ENCODE assay signal across 9 cellular contexts in the genomic region with DNA sequence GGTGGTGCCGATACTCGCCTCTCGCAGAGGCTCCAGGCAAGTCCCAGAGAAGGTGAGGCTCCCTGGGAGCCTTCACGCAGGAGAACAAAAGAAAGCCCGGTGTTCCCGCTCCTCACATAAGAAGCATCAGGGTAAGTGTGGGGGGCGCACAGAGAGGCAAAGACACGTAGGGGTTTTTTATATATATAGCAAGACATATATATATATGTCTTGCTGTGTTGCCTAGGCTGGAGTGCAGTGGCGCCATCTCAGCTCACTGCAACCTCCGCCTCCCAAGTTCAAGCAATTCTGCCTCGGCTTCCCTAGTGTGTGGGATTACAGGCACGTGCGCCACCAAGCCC.
A peak's percentile ranks its signal among the peaks of the same experiment; 100 is the strongest.
DNase-seq lines count a peak whose midpoint lies in the region; ATAC-seq and TF ChIP-seq lines count a peak whose summit lies in the region.
"Had no signal": no experiment of that assay in that cellular context is flagged by ENCODE, and none has a peak within 500 bp of the region (broad histone marks: within the 10 kb centered on the region; RNA-seq: fewer than 3 reads in every experiment).

No MANE protein-coding gene starts in this region.

- DNase-seq in HCT116 (ENCODE audit: low read depth, low spot score) (no peak), NCI-H146 (lab: John Stamatoyannopoulos, UW) (no peak), transverse colon (no peak), sciatic nerve (ENCODE audit: low spot score) (no peak)
- DNase-seq in activated T-helper 2 cell treated with anti-CD3 and anti-CD28 coated beads, Interferon-gamma antibody, Interleukin-2, Interleukin-4, amounts not matched to agents 10 μg/mL and 5 μg/mL and 100 μg/mL, durations not matched to agents 14 hours and 24 hours and 36 hours (ENCODE audit: low spot score) = no peak
- no peak for DNase-seq in natural killer cell treated with Interleukin-12 subunit alpha and Interleukin-12 subunit beta and Interleukin-15 and Interleukin-18, amount 100 ng/mL, for 72 hours (ENCODE audit: low spot score)

- no peak for TF ChIP-seq RAD21 in HCT116 (IDR thresholded peaks at IDR 0.05; ENCODE audit: low read depth)

- H3K9ac ChIP-seq in BLaER1 = peak overlapping the region; percentile 43; the same call in 1 of the 2 replicates
- H3K9ac ChIP-seq in HCT116 (ENCODE audit: low read length) = no peak overlapping the region

- H3K4me1 ChIP-seq in BLaER1 (peaks cover 31% of the 10 kb centered on the region), HCT116 (ENCODE audit: control insufficient read depth in 1 of 2, insufficient read depth in 2 of 2, low read length in 2 of 2) (peaks cover 0 to 38% of the 10 kb centered on the region in 2 experiments; a peak in 2 of 4 replicates), transverse colon (peaks cover 3 to 23% (median 15%) of the 10 kb centered on the region in 4 donors)

- H3K4me3 ChIP-seq in BLaER1 (peak overlapping the region; percentile 62), HCT116 (replicated peaks in 1 of 2; ENCODE audit: low read depth in 1 of 2, low read length in 2 of 2) (peak overlapping the region; percentile 42 to 52), transverse colon (peak overlapping the region in 2 of 4 donors; percentile 36 to 37)

- no TSS peak for BruUV-seq in HCT116 (replicated peaks; lab: Mats Ljungman, UMichigan)

- H3K9me3 Mint-ChIP-seq in activated T-helper 2 cell treated with anti-CD3 and anti-CD28 coated beads, Interferon-gamma antibody, Interleukin-2, Interleukin-4, amounts not matched to agents 10 μg/mL and 5 μg/mL and 100 μg/mL, durations not matched to agents 14 hours and 24 hours and 36 hours = no peaks in the 10 kb centered on the region
- H3K9me3 Mint-ChIP-seq in natural killer cell treated with Interleukin-12 subunit alpha and Interleukin-12 subunit beta and Interleukin-15 and Interleukin-18, amount 100 ng/mL, for 72 hours = no peaks in the 10 kb centered on the region
- H3K9me3 Mint-ChIP-seq: endodermal cell had no signal

- H3K27me3 ChIP-seq in BLaER1 = no peaks in the 10 kb centered on the region
- H3K27me3 ChIP-seq in HCT116 (ENCODE audit: insufficient read depth, low read length) = no peaks in the 10 kb centered on the region
- no peaks in the 10 kb centered on the region for H3K27me3 ChIP-seq in transverse colon

- H3K36me3 ChIP-seq in BLaER1 (no peaks in the 10 kb centered on the region), HCT116 (ENCODE audit: control insufficient read depth in 1 of 2, insufficient read depth in 2 of 2, low read length in 2 of 2) (no peaks in the 10 kb centered on the region), transverse colon (no peaks in the 10 kb centered on the region)

- 26% methylated on average over 13 of the region's 13 CpGs; no CpG with 5 or more reads in 1 of the 2 donors for WGBS in transverse colon (ENCODE audit: low coverage in 1 of 2), 2 donors

- RAD21 ChIA-PET in HCT116 (lab: Charles Lee; ENCODE audit: low non-redundant PET in 1 of 2, low total read pairs in 2 of 2, uncharacterized antibody in 2 of 2, unreplicated experiment in 2 of 2) = no interaction called here

- H3K27ac Mint-ChIP-seq in activated T-helper 2 cell treated with anti-CD3 and anti-CD28 coated beads, Interferon-gamma antibody, Interleukin-2, Interleukin-4, amounts not matched to agents 10 μg/mL and 5 μg/mL and 100 μg/mL, durations not matched to agents 14 hours and 24 hours and 36 hours = no peak overlapping the region
- H3K27ac Mint-ChIP-seq in natural killer cell treated with Interleukin-12 subunit alpha and Interleukin-12 subunit beta and Interleukin-15 and Interleukin-18, amount 100 ng/mL, for 72 hours = peak overlapping the region in 1 of 2 donors; percentile 82
- H3K27ac Mint-ChIP-seq: endodermal cell had no signal

- peak overlapping the region; percentile 71 for H3K4me2 ChIP-seq in BLaER1
- H3K4me2 ChIP-seq in HCT116 (ENCODE audit: low read length) = peak overlapping the region; percentile 67

- TF ChIP-seq EP300 in transverse colon (IDR thresholded peaks at IDR 0.05; ENCODE audit: low read depth) = no peak

- H3K4me3 Mint-ChIP-seq in activated T-helper 2 cell treated with anti-CD3 and anti-CD28 coated beads, Interferon-gamma antibody, Interleukin-2, Interleukin-4, amounts not matched to agents 10 μg/mL and 5 μg/mL and 100 μg/mL, durations not matched to agents 14 hours and 24 hours and 36 hours (ENCODE audit: low read depth) = peak overlapping the region; percentile 63
- peak overlapping the region; percentile 78 for H3K4me3 Mint-ChIP-seq in natural killer cell treated with Interleukin-12 subunit alpha and Interleukin-12 subunit beta and Interleukin-15 and Interleukin-18, amount 100 ng/mL, for 72 hours
- H3K4me3 Mint-ChIP-seq: endodermal cell had no signal

- ATAC-seq in HCT116 = no peak; the same call in 1 of the 2 replicates
- ATAC-seq in natural killer cell treated with Interleukin-12 subunit alpha and Interleukin-12 subunit beta and Interleukin-15 and Interleukin-18, amount 100 ng/mL, for 72 hours = no peak
- no peak for ATAC-seq in GM18873 (IDR thresholded peaks at IDR 0.05; ENCODE audit: low FRiP score, unreplicated experiment)
- ATAC-seq in sciatic nerve = no peak

- no peaks in the 10 kb centered on the region for H3K27me3 Mint-ChIP-seq in activated T-helper 2 cell treated with anti-CD3 and anti-CD28 coated beads, Interferon-gamma antibody, Interleukin-2, Interleukin-4, amounts not matched to agents 10 μg/mL and 5 μg/mL and 100 μg/mL, durations not matched to agents 14 hours and 24 hours and 36 hours (ENCODE audit: low read depth)
- H3K27me3 Mint-ChIP-seq in natural killer cell treated with Interleukin-12 subunit alpha and Interleukin-12 subunit beta and Interleukin-15 and Interleukin-18, amount 100 ng/mL, for 72 hours = peaks cover 4 to 8% of the 10 kb centered on the region in 2 donors

- POLR2A ChIA-PET in HCT116 (lab: Charles Lee) = no interaction called here

- no peak for TF ChIP-seq POLR2A in HCT116 (IDR thresholded peaks at IDR 0.05; ENCODE audit: borderline replicate concordance, extremely low read depth, insufficient read depth, insufficient read length)
- TF ChIP-seq POLR2A in transverse colon (IDR thresholded peaks at IDR 0.05) = no peak

- H3K27ac ChIP-seq in BLaER1 = no peak overlapping the region
- no peak overlapping the region for H3K27ac ChIP-seq in HCT116 (ENCODE audit: low read depth, low read length)
- no peak overlapping the region for H3K27ac ChIP-seq in transverse colon

- CTCF ChIA-PET in HCT116 (lab: Charles Lee) = interaction anchor here (1.3 to 1.6 kb wide), 4 partner anchors 9 to 704 kb away, joined by 3 to 7 read pairs (median 4); no protein-coding TSS in a partner anchor

- no peaks in the 10 kb centered on the region for H3K9me2 ChIP-seq in HCT116 (ENCODE audit: insufficient read depth)

- peak overlapping the region; percentile 87 for H2AFZ ChIP-seq in HCT116 (ENCODE audit: low read depth, low read length, poor library complexity, severe bottlenecking)

- no peaks in the 10 kb centered on the region for H4K20me1 ChIP-seq in BLaER1
- no peaks in the 10 kb centered on the region for H4K20me1 ChIP-seq in HCT116 (ENCODE audit: insufficient read depth)

- intact Hi-C loops in HCT116 (cut with micrococcal nuclease) = loop anchor here (10.0 kb wide), 1 partner anchor 272 kb away; the partner anchor contains the start of gene CUL1
- intact Hi-C loops in activated T-helper 2 cell treated with anti-CD3 and anti-CD28 coated beads, Interferon-gamma antibody, Interleukin-2, Interleukin-4, amounts not matched to agents 10 μg/mL and 5 μg/mL and 100 μg/mL, durations not matched to agents 14 hours and 24 hours and 36 hours (cut with micrococcal nuclease) = loop anchor here (2.0 to 5.0 kb wide), 2 partner anchors 148 to 700 kb away; no protein-coding TSS in a partner anchor
- intact Hi-C loops in transverse colon (cut with DNase I; ENCODE audit: low total_unique reads) = loop anchor here (5.0 kb wide), 1 partner anchor 465 kb away; no protein-coding TSS in a partner anchor
- intact Hi-C loops in sciatic nerve (cut with DNase I) = loop anchor here (10.0 kb wide), 2 partner anchors 82 to 462 kb away; partner anchors contain the start of gene EZH2

- H3K79me2 ChIP-seq in HCT116 (ENCODE audit: insufficient read depth, low read length) = no peaks in the 10 kb centered on the region

- peaks cover 25% of the 10 kb centered on the region for H3K4me1 Mint-ChIP-seq in activated T-helper 2 cell treated with anti-CD3 and anti-CD28 coated beads, Interferon-gamma antibody, Interleukin-2, Interleukin-4, amounts not matched to agents 10 μg/mL and 5 μg/mL and 100 μg/mL, durations not matched to agents 14 hours and 24 hours and 36 hours (ENCODE audit: low read depth)
- peaks cover 17 to 28% of the 10 kb centered on the region in 2 donors for H3K4me1 Mint-ChIP-seq in natural killer cell treated with Interleukin-12 subunit alpha and Interleukin-12 subunit beta and Interleukin-15 and Interleukin-18, amount 100 ng/mL, for 72 hours (ENCODE audit: low read depth in 2 of 2)

- H3K36me3 Mint-ChIP-seq in activated T-helper 2 cell treated with anti-CD3 and anti-CD28 coated beads, Interferon-gamma antibody, Interleukin-2, Interleukin-4, amounts not matched to agents 10 μg/mL and 5 μg/mL and 100 μg/mL, durations not matched to agents 14 hours and 24 hours and 36 hours (ENCODE audit: low read depth) = no peaks in the 10 kb centered on the region
- no peaks in the 10 kb centered on the region for H3K36me3 Mint-ChIP-seq in natural killer cell treated with Interleukin-12 subunit alpha and Interleukin-12 subunit beta and Interleukin-15 and Interleukin-18, amount 100 ng/mL, for 72 hours

- no peak for TF ChIP-seq CTCF in HCT116 (IDR thresholded peaks at IDR 0.05 in 2 of 3, conservative IDR thresholded peaks at IDR 0.05 in 1 of 3; ENCODE audit: borderline replicate concordance in 1 of 3, insufficient read depth in 1 of 3, low read depth in 2 of 3, low read length in 2 of 3)
- TF ChIP-seq CTCF in transverse colon (IDR thresholded peaks at IDR 0.05) = peak in 1 of 5 experiments; percentile 1

- H3K9me3 ChIP-seq in BLaER1 (no peaks in the 10 kb centered on the region), HCT116 (ENCODE audit: control insufficient read depth in 1 of 2, insufficient read depth in 1 of 2, low read depth in 1 of 2, low read length in 2 of 2) (no peaks in the 10 kb centered on the region), transverse colon (no peaks in the 10 kb centered on the region)

- in situ Hi-C loops in transverse colon (cut with MboI; ENCODE audit: low pct_ligation_motif_present in 1 of 4, low pct_unique_long_range_greater_than_20kb in 1 of 4, low sequenced_read_pairs in 3 of 4) = loop anchor here (5.0 to 25.0 kb wide), 8 partner anchors 82 to 705 kb away; partner anchors contain the start of gene EZH2 (in 1 of the 4)

TF ChIP-seq in HCT116, 20 proteins besides CTCF, POLR2A, EP300 and RAD21 (continues in another document):
- TF ChIP-seq ELF1 (IDR thresholded peaks at IDR 0.05; ENCODE audit: borderline replicate concordance, low read depth) = no peak
- TF ChIP-seq TCF7L2 (IDR thresholded peaks at IDR 0.05; ENCODE audit: borderline replicate concordance, extremely low read depth, insufficient read depth, insufficient read length) = no peak
- no peak for TF ChIP-seq MAX (IDR thresholded peaks at IDR 0.05)
- no peak for TF ChIP-seq SRF (IDR thresholded peaks at IDR 0.05; ENCODE audit: low read depth)
- TF ChIP-seq EGR1 (IDR thresholded peaks at IDR 0.05; ENCODE audit: low read depth) = no peak
